Comparison of ENCODE assay signal across 23 cellular contexts in the genomic region with DNA sequence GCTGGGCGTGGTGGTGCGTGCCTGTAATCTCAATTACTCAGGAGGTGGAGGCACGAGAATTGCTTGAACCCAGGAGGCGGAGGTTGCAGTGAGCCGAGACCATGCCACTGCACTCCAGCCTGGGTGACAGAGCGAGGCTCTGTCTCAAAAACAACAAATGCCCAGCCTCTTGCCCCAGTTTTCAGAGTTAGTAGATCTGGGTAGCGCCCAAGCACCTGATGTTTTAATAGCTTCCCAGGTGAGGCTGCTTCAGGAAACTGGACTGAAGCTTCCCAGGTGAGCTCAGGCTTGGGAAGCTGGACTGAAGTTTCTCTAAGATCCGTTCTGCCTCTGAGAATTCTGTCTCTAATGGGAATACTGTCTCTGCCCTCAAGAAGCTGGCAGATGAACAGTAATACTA.
"Had no signal": no experiment of that assay in that cellular context is flagged by ENCODE, and none has a peak within 500 bp of the region (broad histone marks: within the 10 kb centered on the region; RNA-seq: fewer than 3 reads in every experiment).

No MANE protein-coding gene starts in this region.

- H3K27ac ChIP-seq: coronary artery, esophagus muscularis mucosa, foreskin keratinocyte, gastroesophageal sphincter, heart left ventricle, hepatocyte, parathyroid adenoma, prostate gland, sigmoid colon, testis, tibial nerve, upper lobe of left lung had no signal

- DNase-seq: dermis blood vessel endothelial cell; effector memory CD4-positive, alpha-beta T cell; foreskin keratinocyte; heart left ventricle; kidney; mesenchymal stem cell; mucosa of descending colon; naive B cell; right cardiac atrium; sigmoid colon; testis; upper lobe of left lung had no signal

- H3K4me2 ChIP-seq: hepatocyte had no signal

- H3K36me3 ChIP-seq: prostate gland had no signal

- H3K9me3 ChIP-seq: esophagus muscularis mucosa, gastroesophageal sphincter, heart left ventricle, mucosa of descending colon, prostate gland, sigmoid colon, testis, tibial nerve, upper lobe of left lung had no signal

- H3K4me1 ChIP-seq: foreskin keratinocyte, parathyroid adenoma had no signal

- H3K4me3 ChIP-seq: coronary artery, esophagus muscularis mucosa, gastroesophageal sphincter, heart left ventricle, hepatocyte, lung, mucosa of descending colon, prostate gland, sigmoid colon, testis, tibial nerve, upper lobe of left lung had no signal

- H2AFZ ChIP-seq: hepatocyte, parathyroid adenoma had no signal

- H3K79me2 ChIP-seq: hepatocyte had no signal

- ATAC-seq: gastroesophageal sphincter; heart left ventricle; left lobe of liver; mucosa of descending colon; natural killer cell treated with Interleukin-12 subunit alpha and Interleukin-12 subunit beta and Interleukin-15 and Interleukin-18, amount 100 ng/mL, for 72 hours; right cardiac atrium; stimulated activated naive CD8-positive, alpha-beta T cell treated with anti-CD3 and anti-CD28 coated beads, Interleukin-15, Interleukin-2, amounts not matched to agents 100 U/mL and 50 U/mL, for 24 hours had no signal
